In genomic region chr20:5447188-5447587, GRCh38 we compare ENCODE assay signal across 30 cellular contexts.
A peak's percentile ranks its signal among the peaks of the same experiment; 100 is the strongest.
DNase-seq lines count a peak whose midpoint lies in the region; ATAC-seq, FAIRE-seq and TF ChIP-seq lines count a peak whose summit lies in the region.
"Had no signal": no experiment of that assay in that cellular context is flagged by ENCODE, and none has a peak within 500 bp of the region (broad histone marks: within the 10 kb centered on the region; RNA-seq: fewer than 3 reads in every experiment).

No MANE protein-coding gene starts in this region.

- FAIRE-seq in A549 (lab: Jason Lieb, UNC), result peak; percentile 28
- FAIRE-seq: A204.1, D721Med had no signal

- H3K9me3 ChIP-seq in SK-N-SH, result no peaks in the 10 kb centered on the region
- no peaks in the 10 kb centered on the region for H3K9me3 ChIP-seq in A549
- H3K9me3 ChIP-seq: BE2C, Caco-2 had no signal

- no peak overlapping the region for H3K9ac ChIP-seq in SK-N-SH
- H3K9ac ChIP-seq: BLaER1; BLaER1 treated with 17β-estradiol and CSF1 and Interleukin-3, amounts not matched to agents 10 nM and 100 nM had no signal

- no peak overlapping the region for H2AFZ ChIP-seq in SK-N-SH (ENCODE audit: low read depth)

- H3K4me2 ChIP-seq in SK-N-SH, result no peak overlapping the region
- H3K4me2 ChIP-seq in A549, result no peak overlapping the region
- H3K4me2 ChIP-seq: BLaER1; BLaER1 treated with 17β-estradiol and CSF1 and Interleukin-3, amounts not matched to agents 10 nM and 100 nM had no signal

- H3K4me3 ChIP-seq in SK-N-SH (ENCODE audit: low read depth in 2 of 2, low read length in 1 of 2), result no peak overlapping the region
- no peak overlapping the region for H3K4me3 ChIP-seq in A549
- H3K4me3 ChIP-seq: BLaER1; BLaER1 treated with 17β-estradiol and CSF1 and Interleukin-3, amounts not matched to agents 10 nM and 100 nM had no signal

- H3K27me3 ChIP-seq in SK-N-SH (ENCODE audit: insufficient read depth), result no peaks in the 10 kb centered on the region
- H3K27me3 ChIP-seq: BE2C; BLaER1; BLaER1 treated with 17β-estradiol and CSF1 and Interleukin-3, amounts not matched to agents 10 nM and 100 nM had no signal

- H3K4me1 ChIP-seq in SK-N-SH (ENCODE audit: control insufficient read depth in 1 of 2, insufficient read depth in 2 of 2, low read depth in 1 of 2, low read length in 1 of 2), result peaks cover 0 to 15% of the 10 kb centered on the region in 2 experiments; a peak in 2 of 4 replicates
- H3K4me1 ChIP-seq in A549, result no peaks in the 10 kb centered on the region
- H3K4me1 ChIP-seq: BE2C; BLaER1; BLaER1 treated with 17β-estradiol and CSF1 and Interleukin-3, amounts not matched to agents 10 nM and 100 nM; Caco-2 had no signal

- no peaks in the 10 kb centered on the region for H3K9me2 ChIP-seq in SK-N-SH

- CTCF ChIA-PET in SK-N-SH (lab: Yijun Ruan, JAX) (interaction anchor here (0.8 to 8.6 kb wide), 26 partner anchors 10 to 327 kb away, joined by 3 to 260 read pairs (median 7); partner anchors contain the start of genes CDS2, PCNA and PROKR2), A549 (lab: Yijun Ruan, JAX) (interaction anchor here (0.6 to 9.3 kb wide), 21 partner anchors 8 to 631 kb away, joined by 3 to 204 read pairs (median 6); no protein-coding TSS in a partner anchor)

- DNase-seq in SK-N-SH (peak; percentile 55), A549 (ENCODE audit: low read depth in 1 of 2, low spot score in 1 of 2) (no peak), substantia nigra (lab: John Stamatoyannopoulos, UW) (no peak)
- DNase-seq: 8988T; ACHN; AML-193; BE2C; C1 segment of cervical spinal cord; Caco-2; Calu3; CD4-positive, alpha-beta memory T cell; CD4-positive, alpha-beta T cell; CD4-positive, CD25-positive, alpha-beta regulatory T cell; CD8-positive, alpha-beta memory T cell; CD8-positive, alpha-beta T cell; COR-L47; DMS 273 treated with DMSO at 0.1 percent for 48 hours; DMS153; DMS53; DMS79; DMS79 treated with DMSO at 0.1 percent for 48 hours; DND-41; EL had no signal

- H3F3A ChIP-seq in SK-N-SH (replicated peaks; ENCODE audit: insufficient read depth), result no peaks in the 10 kb centered on the region

- no peaks in the 10 kb centered on the region for H3K79me2 ChIP-seq in SK-N-SH (ENCODE audit: insufficient read depth)

- TF ChIP-seq CTCF in SK-N-SH (IDR thresholded peaks at IDR 0.05) (no peak), A549 (IDR thresholded peaks at IDR 0.05) (no peak)

- TF ChIP-seq EP300 in SK-N-SH (IDR thresholded peaks at IDR 0.05; ENCODE audit: borderline replicate concordance in 1 of 2, low read depth in 1 of 2, low read length in 1 of 2) (peak in 1 of 2 experiments; percentile 59; a peak in 1 of 4 replicates), A549 (IDR thresholded peaks at IDR 0.05) (no peak)

- WGBS in SK-N-SH (ENCODE audit: low lambda C conversion rate), result 27% methylated on average over 5 of the region's 5 CpGs
- WGBS in A549 (ENCODE audit: missing lambda C conversion rate), result 23% methylated on average over 5 of the region's 5 CpGs

- ATAC-seq in SK-N-SH treated with all-trans-retinoic acid at 6 μM for 48 hours (no peak), A549 (no peak)
- ATAC-seq: CD8-positive, alpha-beta T cell had no signal

- H4K20me1 ChIP-seq in SK-N-SH (ENCODE audit: insufficient read depth), result no peaks in the 10 kb centered on the region
- H4K20me1 ChIP-seq: BLaER1; BLaER1 treated with 17β-estradiol and CSF1 and Interleukin-3, amounts not matched to agents 10 nM and 100 nM had no signal

- TF ChIP-seq POLR2A in A549 (IDR thresholded peaks at IDR 0.05; ENCODE audit: low read length), result no peak

- H3K27ac ChIP-seq in SK-N-SH (ENCODE audit: low read depth in 2 of 2, low read length in 1 of 2) (peak overlapping the region in 1 of 2 experiments; percentile 86; a peak in 2 of 4 replicates), A549 (no peak overlapping the region), substantia nigra (ENCODE audit: low read depth, low read length, poor library complexity, severe bottlenecking) (no peak overlapping the region)
- H3K27ac ChIP-seq: 22Rv1; BLaER1; BLaER1 treated with 17β-estradiol and CSF1 and Interleukin-3, amounts not matched to agents 10 nM and 100 nM; C4-2B had no signal

- POLR2A ChIA-PET in SK-N-SH (lab: Yijun Ruan, JAX), result interaction anchor here (1.0 to 1.6 kb wide), 2 partner anchors 31 to 54 kb away, joined by 3 to 4 read pairs; no protein-coding TSS in a partner anchor
- POLR2A ChIA-PET in A549 (lab: Yijun Ruan, JAX), result no interaction called here

- no peaks in the 10 kb centered on the region for H3K36me3 ChIP-seq in SK-N-SH (replicated peaks in 1 of 2; ENCODE audit: control insufficient read depth in 1 of 2, insufficient read depth in 2 of 2, low read length in 1 of 2)
- H3K36me3 ChIP-seq: BE2C; BLaER1; BLaER1 treated with 17β-estradiol and CSF1 and Interleukin-3, amounts not matched to agents 10 nM and 100 nM had no signal

- no peak for TF ChIP-seq RAD21 in SK-N-SH (IDR thresholded peaks at IDR 0.05; ENCODE audit: low read length)
- TF ChIP-seq RAD21 in A549 (conservative IDR thresholded peaks at IDR 0.05 in 1 of 2, IDR thresholded peaks at IDR 0.05 in 1 of 2), result no peak

TF ChIP-seq in SK-N-SH, 30 proteins besides CTCF, POLR2A, EP300 and RAD21:
- TF ChIP-seq GATA2 (CRISPR knock-in tag; IDR thresholded peaks at IDR 0.05) (peak; percentile 43; the same call in 1 of the 2 replicates), CHD2 (IDR thresholded peaks at IDR 0.05; ENCODE audit: low read length, partially characterized antibody) (peak; percentile 21), EZH2phosphoT487 (IDR thresholded peaks at IDR 0.05; ENCODE audit: borderline replicate concordance, low read depth) (no peak)

TF ChIP-seq in SK-N-SH treated with all-trans-retinoic acid at 6 μM for 48 hours, 23 proteins besides CTCF, POLR2A, EP300 and RAD21:
- TF ChIP-seq, protein P1, sequence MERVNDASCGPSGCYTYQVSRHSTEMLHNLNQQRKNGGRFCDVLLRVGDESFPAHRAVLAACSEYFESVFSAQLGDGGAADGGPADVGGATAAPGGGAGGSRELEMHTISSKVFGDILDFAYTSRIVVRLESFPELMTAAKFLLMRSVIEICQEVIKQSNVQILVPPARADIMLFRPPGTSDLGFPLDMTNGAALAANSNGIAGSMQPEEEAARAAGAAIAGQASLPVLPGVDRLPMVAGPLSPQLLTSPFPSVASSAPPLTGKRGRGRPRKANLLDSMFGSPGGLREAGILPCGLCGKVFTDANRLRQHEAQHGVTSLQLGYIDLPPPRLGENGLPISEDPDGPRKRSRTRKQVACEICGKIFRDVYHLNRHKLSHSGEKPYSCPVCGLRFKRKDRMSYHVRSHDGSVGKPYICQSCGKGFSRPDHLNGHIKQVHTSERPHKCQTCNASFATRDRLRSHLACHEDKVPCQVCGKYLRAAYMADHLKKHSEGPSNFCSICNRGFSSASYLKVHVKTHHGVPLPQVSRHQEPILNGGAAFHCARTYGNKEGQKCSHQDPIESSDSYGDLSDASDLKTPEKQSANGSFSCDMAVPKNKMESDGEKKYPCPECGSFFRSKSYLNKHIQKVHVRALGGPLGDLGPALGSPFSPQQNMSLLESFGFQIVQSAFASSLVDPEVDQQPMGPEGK (CRISPR knock-in tag; IDR thresholded peaks at IDR 0.05; ENCODE audit: borderline replicate concordance), result no peak
- TF ChIP-seq TCF4 (CRISPR knock-in tag; IDR thresholded peaks at IDR 0.05; ENCODE audit: borderline replicate concordance), result no peak
- no peak for TF ChIP-seq PPARA (CRISPR knock-in tag; IDR thresholded peaks at IDR 0.05; ENCODE audit: borderline replicate concordance)
- TF ChIP-seq ISL1 (CRISPR knock-in tag; IDR thresholded peaks at IDR 0.05), result no peak
- TF ChIP-seq SNAI2 (CRISPR knock-in tag; IDR thresholded peaks at IDR 0.05), result no peak
- TF ChIP-seq BACH2 (CRISPR knock-in tag; IDR thresholded peaks at IDR 0.05; ENCODE audit: borderline replicate concordance), result no peak
- TF ChIP-seq ZC3H10 (CRISPR knock-in tag; IDR thresholded peaks at IDR 0.05), result no peak
TF ChIP-seq in SK-N-SH treated with all-trans-retinoic acid at 6 μM for 48 hours: peak in this region for 0.

TF ChIP-seq in A549, 52 proteins besides CTCF, POLR2A, EP300 and RAD21:
- TF ChIP-seq BHLHE40 (IDR thresholded peaks at IDR 0.05; ENCODE audit: low read depth, low read length) (no peak), RARB (CRISPR knock-in tag; IDR thresholded peaks at IDR 0.05) (no peak), RCOR1 (IDR thresholded peaks at IDR 0.05; ENCODE audit: low read depth, low read length) (no peak), ZNF302 (CRISPR knock-in tag; IDR thresholded peaks at IDR 0.05) (no peak)

Comparison
In these comparisons a context has a peak if more than half of its experiments do, and no peak if none do; other contexts are left out.
1. Of the 12 proteins assayed by ChIP-seq in both A549 and SK-N-SH: peak only in A549: none; only in SK-N-SH: CHD2; in both: none; in neither: 10; mixed calls (peak in some experiments, not most) for 1.